Comparison of ENCODE assay signal across 12 cellular contexts in genomic region chrX:10175317-10175871, GRCh38. TPM values are rescaled to one million over a fixed set of nuclear protein-coding genes. Genes with fewer than 3 reads are reported as not detected.
DNase-seq lines count a peak whose midpoint lies in the region; ATAC-seq and TF ChIP-seq lines count a peak whose summit lies in the region.
"Had no signal": no experiment of that assay in that cellular context is flagged by ENCODE, and none has a peak within 500 bp of the region (broad histone marks: within the 10 kb centered on the region; RNA-seq: fewer than 3 reads in every experiment).

No MANE protein-coding gene starts in this region.

- H3K9me3 ChIP-seq in Karpas-422 (ENCODE audit: low read length): no peaks in the 10 kb centered on the region

- no peak overlapping the region for H2AFZ ChIP-seq in Karpas-422 (ENCODE audit: low read length)

- ATAC-seq in HG03097 (IDR thresholded peaks at IDR 0.05; ENCODE audit: low FRiP score, unreplicated experiment): no peak
- no peak for ATAC-seq in HG02938 (IDR thresholded peaks at IDR 0.05; ENCODE audit: unreplicated experiment)
- ATAC-seq: activated T-cell treated with anti-CD3 and anti-CD28 coated beads, Interleukin-2, amount 50 U/mL, for 72 hours; stimulated activated effector memory CD8-positive, alpha-beta T cell treated with anti-CD3 and anti-CD28 coated beads, Interleukin-12 subunit alpha, Interleukin-12 subunit beta, amount 100 ng/mL, for 72 hours; WTC11 had no signal

- H3K36me3 ChIP-seq in Karpas-422 (ENCODE audit: insufficient read depth, low read length): no peaks in the 10 kb centered on the region

- H3K4me3 ChIP-seq in astrocyte of the spinal cord (ENCODE audit: low read depth, low read length) (no peak overlapping the region), Karpas-422 (ENCODE audit: low read length) (no peak overlapping the region)

- H4K20me1 ChIP-seq in Karpas-422 (ENCODE audit: insufficient read depth, low read depth, low read length): peaks cover 4% of the 10 kb centered on the region; the same call in 1 of the 2 replicates

- DNase-seq in HFFc6 (peak; percentile 28), astrocyte of the spinal cord (ENCODE audit: low read depth, low spot score) (peak; percentile 82), hepatic stellate cell (ENCODE audit: low spot score) (peak; percentile 64), substantia nigra (lab: John Stamatoyannopoulos, UW) (peak in 3 of 49 donors; percentile 8 to 20 (median 10)), Karpas-422 (no peak)
- DNase-seq in activated CD4-positive, alpha-beta T cell treated with anti-CD3 and anti-CD28 coated beads for 1 hour: no peak
- DNase-seq: activated T-cell treated with anti-CD3 and anti-CD28 coated beads, Interleukin-2, amount 50 U/mL, for 72 hours; hippocampal formation had no signal

- in situ Hi-C loops in astrocyte of the spinal cord (cut with HindIII; ENCODE audit: low sequenced_read_pairs): loop anchor here (25.0 kb wide), 1 partner anchor 962 kb away; no protein-coding TSS in a partner anchor

- TF ChIP-seq CTCF in HFFc6 (IDR thresholded peaks at IDR 0.05) (no peak), astrocyte of the spinal cord (IDR thresholded peaks at IDR 0.05; ENCODE audit: low read depth, low read length) (no peak)

- H3K27ac ChIP-seq in substantia nigra (ENCODE audit: low read depth, low read length, poor library complexity, severe bottlenecking) (peak overlapping the region; percentile 70), Karpas-422 (ENCODE audit: low read length) (no peak overlapping the region)

- H3K4me1 ChIP-seq in Karpas-422 (ENCODE audit: low read length): no peaks in the 10 kb centered on the region

- no peak overlapping the region for H3K4me2 ChIP-seq in Karpas-422 (ENCODE audit: low read depth, low read length, poor library complexity, severe bottlenecking)

- H3K9me3 Mint-ChIP-seq in HFFc6: no peaks in the 10 kb centered on the region
- H3K9me3 Mint-ChIP-seq: activated T-cell treated with anti-CD3 and anti-CD28 coated beads, Interleukin-2, amount 50 U/mL, for 72 hours; stimulated activated effector memory CD8-positive, alpha-beta T cell treated with anti-CD3 and anti-CD28 coated beads, Interleukin-12 subunit alpha, Interleukin-12 subunit beta, amount 100 ng/mL, for 72 hours; WTC11 had no signal

- H3K27ac Mint-ChIP-seq in HFFc6: no peak overlapping the region
- H3K27ac Mint-ChIP-seq: activated T-cell treated with anti-CD3 and anti-CD28 coated beads, Interleukin-2, amount 50 U/mL, for 72 hours; stimulated activated effector memory CD8-positive, alpha-beta T cell treated with anti-CD3 and anti-CD28 coated beads, Interleukin-12 subunit alpha, Interleukin-12 subunit beta, amount 100 ng/mL, for 72 hours; WTC11 had no signal

- H3K9ac ChIP-seq in Karpas-422 (ENCODE audit: low read length): no peak overlapping the region

- H3K27me3 Mint-ChIP-seq in HFFc6 (ENCODE audit: insufficient read depth): peaks cover 2% of the 10 kb centered on the region

- H3K27me3 ChIP-seq in Karpas-422 (ENCODE audit: low read length): no peaks in the 10 kb centered on the region

- peaks cover 18% of the 10 kb centered on the region for H3K4me1 Mint-ChIP-seq in HFFc6 (ENCODE audit: low read depth)
- H3K4me1 Mint-ChIP-seq: stimulated activated effector memory CD8-positive, alpha-beta T cell treated with anti-CD3 and anti-CD28 coated beads, Interleukin-12 subunit alpha, Interleukin-12 subunit beta, amount 100 ng/mL, for 72 hours had no signal

- no peak overlapping the region; the same call in 1 of the 2 replicates for H3K4me3 Mint-ChIP-seq in HFFc6
- H3K4me3 Mint-ChIP-seq: activated T-cell treated with anti-CD3 and anti-CD28 coated beads, Interleukin-2, amount 50 U/mL, for 72 hours; stimulated activated effector memory CD8-positive, alpha-beta T cell treated with anti-CD3 and anti-CD28 coated beads, Interleukin-12 subunit alpha, Interleukin-12 subunit beta, amount 100 ng/mL, for 72 hours; WTC11 had no signal

- H3K9me2 ChIP-seq in Karpas-422 (replicated peaks; ENCODE audit: insufficient read depth, low read length): no peaks in the 10 kb centered on the region

- no peaks in the 10 kb centered on the region for H3K79me2 ChIP-seq in Karpas-422 (ENCODE audit: low read length)

- no peaks in the 10 kb centered on the region for H3K36me3 Mint-ChIP-seq in HFFc6 (ENCODE audit: low read depth)
- H3K36me3 Mint-ChIP-seq: stimulated activated effector memory CD8-positive, alpha-beta T cell treated with anti-CD3 and anti-CD28 coated beads, Interleukin-12 subunit alpha, Interleukin-12 subunit beta, amount 100 ng/mL, for 72 hours; WTC11 had no signal

RNA-seq across cellular contexts. Expression of gene CLCN4, which starts 18.6 kb away (rescaled TPM):
- under 1 TPM in 2 of 6 experiments, not detected in 4; 0.14 to 0.17 TPM for total RNA-seq in HFFc6 (2021; fragmentation: NEBNext Ultra II Directional; extraction: Animal tissue kit (Norgen Biotek cat#: 25700))
- total RNA-seq in Karpas-422 (2014; rRNA removed; shearing (Covaris generic); ENCODE audit: low replicate concordance): 4.3 and 6.3 TPM in 2 replicates

Comparison
In these comparisons a context has a peak if more than half of its experiments do, and no peak if none do; other contexts are left out.
1. DNase-seq: peak in HFFc6 (single experiment), astrocyte of the spinal cord (single experiment) and hepatic stellate cell (single experiment); none in Karpas-422 (single experiment) and activated CD4-positive, alpha-beta T cell treated with anti-CD3 and anti-CD28 coated beads for 1 hour (single experiment).